Comparison of ENCODE assay signal across 24 cellular contexts in genomic region chr12:87302126-87302732, GRCh38.
"Had no signal": no experiment of that assay in that cellular context is flagged by ENCODE, and none has a peak within 500 bp of the region (broad histone marks: within the 10 kb centered on the region; RNA-seq: fewer than 3 reads in every experiment).

No MANE protein-coding gene starts in this region.

- DNase-seq: dermis blood vessel endothelial cell; effector CD4-positive, alpha-beta T cell; endodermal cell; erythroblast; foreskin melanocyte; head of caudate nucleus; left colon; left ventricle myocardium superior; mesenchymal stem cell; mucosa of descending colon; naive thymus-derived CD8-positive, alpha-beta T cell; posterior cingulate gyrus; stimulated activated CD4-positive, alpha-beta T cell treated with anti-CD3 and anti-CD28 coated beads, Interleukin-2, amount 100 ng/mL, for 24 hours; stimulated activated CD4-positive, alpha-beta T cell treated with anti-CD3 and anti-CD28 coated beads, Interleukin-4, amount 100 ng/mL, for 4 hours; stimulated activated naive B cell treated with anti-CD40 and anti-IgM and Interleukin-4, amounts not matched to agents 10 μg/mL and 1 μg/mL and 100 μg/mL, for 72 hours; stimulated activated naive CD8-positive, alpha-beta T cell treated with anti-CD3 and anti-CD28 coated beads, Interleukin-15, amount 100 ng/mL, for 72 hours; testis; upper lobe of right lung had no signal

- H3K4me3 ChIP-seq: hepatocyte, lung, mucosa of descending colon, skin epidermis, testis, tibial nerve, upper lobe of right lung had no signal

- H3K79me2 ChIP-seq: hepatocyte had no signal

- H3K36me3 ChIP-seq: neutrophil, tibial nerve, upper lobe of right lung had no signal

- ATAC-seq: left colon; left ventricle myocardium superior; mucosa of descending colon; naive thymus-derived CD8-positive, alpha-beta T cell; sciatic nerve; stimulated activated naive B cell treated with anti-CD40 and anti-IgM and Interleukin-4, amounts not matched to agents 10 μg/mL and 1 μg/mL and 100 μg/mL, for 72 hours; stimulated activated naive CD8-positive, alpha-beta T cell treated with anti-CD3 and anti-CD28 coated beads, Interleukin-15, amount 100 ng/mL, for 72 hours; upper lobe of right lung had no signal

- H3K9me3 ChIP-seq: mucosa of descending colon, neutrophil, testis, tibial nerve, upper lobe of right lung had no signal

- H3K27me3 ChIP-seq: hepatocyte, neutrophil, testis, tibial nerve, upper lobe of right lung had no signal

- H3K4me2 ChIP-seq: hepatocyte had no signal

- H3K27ac ChIP-seq: hepatocyte, neutrophil, skin epidermis, testis, tibial nerve, upper lobe of right lung had no signal

- H2AFZ ChIP-seq: hepatocyte had no signal

- H3K4me1 ChIP-seq: testis, tibial nerve, upper lobe of right lung had no signal
